ENCODE assay signal across 18 cellular contexts in the genomic region with DNA sequence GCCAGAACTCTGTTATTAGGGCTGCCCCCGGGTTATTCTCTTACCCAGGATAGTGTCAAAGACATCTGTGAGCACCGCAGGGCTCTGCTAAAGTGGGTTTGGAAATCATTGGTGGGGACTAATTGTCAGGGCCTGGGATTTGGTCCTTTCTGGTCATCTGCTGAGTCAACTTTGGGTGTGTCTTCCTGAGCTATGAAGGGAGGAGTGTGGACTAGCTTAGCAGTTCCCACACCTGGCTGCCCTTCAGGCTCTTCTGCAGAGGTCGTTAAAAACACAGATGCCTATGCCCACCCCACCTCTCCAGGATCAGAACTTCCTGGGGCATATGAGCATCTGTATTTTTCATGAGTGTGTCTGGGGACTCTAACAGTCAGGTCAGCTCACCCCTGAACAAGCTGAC.
DNase-seq lines count a peak whose midpoint lies in the region; ATAC-seq, FAIRE-seq and TF ChIP-seq lines count a peak whose summit lies in the region.
"Had no signal": no experiment of that assay in that cellular context is flagged by ENCODE, and none has a peak within 500 bp of the region (broad histone marks: within the 10 kb centered on the region; RNA-seq: fewer than 3 reads in every experiment).

No MANE protein-coding gene starts in this region.

- TF ChIP-seq EP300 in transverse colon (IDR thresholded peaks at IDR 0.05; ENCODE audit: low read depth), result no peak

- FAIRE-seq in bronchial epithelial cell (lab: Jason Lieb, UNC), result no peak
- FAIRE-seq: A204.1, H1 had no signal

- H3F3A ChIP-seq in PC-3 (ENCODE audit: low read length, unreplicated experiment), result no peaks in the 10 kb centered on the region

- no peak for TF ChIP-seq CTCF in Caco-2 (IDR thresholded peaks at IDR 0.05; ENCODE audit: insufficient read depth in 1 of 2, low read depth in 1 of 2, low read length in 1 of 2, severe bottlenecking in 1 of 2, unreplicated experiment in 1 of 2)
- TF ChIP-seq CTCF in PC-3 (conservative IDR thresholded peaks at IDR 0.05; ENCODE audit: low read depth, low read length), result no peak
- no peak for TF ChIP-seq CTCF in bronchial epithelial cell (IDR thresholded peaks at IDR 0.05; ENCODE audit: insufficient read depth, low read length, severe bottlenecking)
- TF ChIP-seq CTCF in mucosa of descending colon (IDR thresholded peaks at IDR 0.05), result no peak
- no peak for TF ChIP-seq CTCF in transverse colon (IDR thresholded peaks at IDR 0.05)

- H3K4me2 ChIP-seq in PC-3 (ENCODE audit: low read length), result no peak overlapping the region

- H3K36me3 ChIP-seq in Caco-2 (ENCODE audit: control insufficient read depth, insufficient read depth, low read length) (no peaks in the 10 kb centered on the region), PC-3 (ENCODE audit: low read depth, low read length) (no peaks in the 10 kb centered on the region), bronchial epithelial cell (ENCODE audit: control insufficient read depth, insufficient read depth, low read length) (no peaks in the 10 kb centered on the region), mucosa of descending colon (ENCODE audit: low read depth) (no peaks in the 10 kb centered on the region), transverse colon (no peaks in the 10 kb centered on the region)
- H3K36me3 ChIP-seq: HAP-1 had no signal

- TF ChIP-seq POLR2A in transverse colon (IDR thresholded peaks at IDR 0.05), result no peak

- intact Hi-C loops in Caco-2 (cut with micrococcal nuclease; ENCODE audit: unreplicated experiment), result no loop called here
- intact Hi-C loops in PC-3 (cut with micrococcal nuclease), result loop anchor here (5.0 kb wide), 1 partner anchor 754 kb away; no protein-coding TSS in a partner anchor
- intact Hi-C loops in mucosa of descending colon (cut with DNase I, micrococcal nuclease), result no loop called here
- intact Hi-C loops in transverse colon (cut with DNase I; ENCODE audit: low total_unique reads), result no loop called here

- H3K27ac Mint-ChIP-seq in Caco-2 (ENCODE audit: unreplicated experiment), result peak overlapping the region; percentile 42
- H3K27ac Mint-ChIP-seq: CD4-positive, alpha-beta T cell had no signal

- no peaks in the 10 kb centered on the region for H3K9me3 Mint-ChIP-seq in Caco-2 (ENCODE audit: unreplicated experiment)
- H3K9me3 Mint-ChIP-seq: CD4-positive, alpha-beta T cell had no signal

- WGBS in transverse colon (ENCODE audit: low coverage in 1 of 2), 2 donors, result 67% methylated on average over 3 of the region's 3 CpGs; no CpG with 5 or more reads in 1 of the 2 donors

- H2AFZ ChIP-seq in PC-3 (ENCODE audit: low read length), result no peak overlapping the region

- H3K4me3 ChIP-seq in Caco-2 (ENCODE audit: low read depth, low read length) (no peak overlapping the region), PC-3 (ENCODE audit: low read length) (no peak overlapping the region), bronchial epithelial cell (ENCODE audit: low read depth, low read length) (no peak overlapping the region), mucosa of descending colon (no peak overlapping the region), transverse colon (no peak overlapping the region)
- H3K4me3 ChIP-seq: HAP-1 had no signal

- H3K27ac ChIP-seq in PC-3 (ENCODE audit: low read length) (no peak overlapping the region), transverse colon (no peak overlapping the region)
- H3K27ac ChIP-seq: C4-2B, HL-60 had no signal

- H3K79me2 ChIP-seq in PC-3 (ENCODE audit: low read length), result no peaks in the 10 kb centered on the region

- POLR2A ChIA-PET in Caco-2 (lab: Charles Lee) (no interaction called here), PC-3 (lab: Charles Lee; ENCODE audit: unreplicated experiment) (no interaction called here)

- H3K27me3 ChIP-seq in Caco-2 (replicated peaks; ENCODE audit: control insufficient read depth, insufficient read depth, low read length), result no peaks in the 10 kb centered on the region
- peaks cover 28% of the 10 kb centered on the region for H3K27me3 ChIP-seq in PC-3 (ENCODE audit: low read length)
- no peaks in the 10 kb centered on the region for H3K27me3 ChIP-seq in bronchial epithelial cell (ENCODE audit: control insufficient read depth, insufficient read depth, low read length)
- no peaks in the 10 kb centered on the region for H3K27me3 ChIP-seq in transverse colon

- DNase-seq in Caco-2, result no peak
- peak; percentile 38 for DNase-seq in PC-3
- peak; percentile 17 for DNase-seq in bronchial epithelial cell (ENCODE audit: low read depth)
- DNase-seq in islet precursor cell, result peak; percentile 63
- no peak for DNase-seq in mucosa of descending colon
- DNase-seq in dermis blood vessel endothelial cell, result no peak
- DNase-seq in transverse colon, result no peak
- DNase-seq: ACHN; AML-193; Calu3; CD4-positive, alpha-beta T cell; DMS79 treated with DMSO at 0.1 percent for 48 hours; GF-D8 had no signal

- H3K9ac ChIP-seq in PC-3 (ENCODE audit: low read length), result no peak overlapping the region

- H4K20me1 ChIP-seq in PC-3 (ENCODE audit: low read length), result no peaks in the 10 kb centered on the region

- in situ Hi-C loops in transverse colon (cut with MboI; ENCODE audit: low pct_ligation_motif_present in 1 of 4, low pct_unique_long_range_greater_than_20kb in 1 of 4, low sequenced_read_pairs in 3 of 4), result no loop called here

- H3K4me1 Mint-ChIP-seq in Caco-2 (ENCODE audit: low read depth, unreplicated experiment), result peaks cover 32% of the 10 kb centered on the region

- no peak overlapping the region for H3K4me3 Mint-ChIP-seq in Caco-2 (ENCODE audit: unreplicated experiment)
- H3K4me3 Mint-ChIP-seq: CD4-positive, alpha-beta T cell had no signal

- no peaks in the 10 kb centered on the region for H3K36me3 Mint-ChIP-seq in Caco-2 (ENCODE audit: insufficient read depth, unreplicated experiment)

- no peaks in the 10 kb centered on the region for H3K9me2 ChIP-seq in PC-3 (replicated peaks; ENCODE audit: low read length)

- peak; percentile 46 for ATAC-seq in PC-3
- no peak for ATAC-seq in mucosa of descending colon

- no TSS peak for BruUV-seq in Caco-2 (replicated peaks; lab: Mats Ljungman, UMichigan)
- no TSS peak for BruUV-seq in PC-3 (replicated peaks; lab: Mats Ljungman, UMichigan)

- no peaks in the 10 kb centered on the region for H3K9me3 ChIP-seq in Caco-2
- no peaks in the 10 kb centered on the region for H3K9me3 ChIP-seq in PC-3 (ENCODE audit: low read length)
- H3K9me3 ChIP-seq in mucosa of descending colon, result no peaks in the 10 kb centered on the region
- H3K9me3 ChIP-seq in transverse colon, result no peaks in the 10 kb centered on the region
- H3K9me3 ChIP-seq: HAP-1 had no signal

- H3K27me3 Mint-ChIP-seq in Caco-2 (ENCODE audit: insufficient read depth, unreplicated experiment), result no peaks in the 10 kb centered on the region
- H3K27me3 Mint-ChIP-seq: CD4-positive, alpha-beta T cell had no signal

- H3K4me1 ChIP-seq in Caco-2 (peaks cover 34% of the 10 kb centered on the region), PC-3 (ENCODE audit: insufficient read depth, low read length) (no peaks in the 10 kb centered on the region), mucosa of descending colon (ENCODE audit: low read depth) (no peaks in the 10 kb centered on the region), transverse colon (peaks cover 0 to 9% (median 0%) of the 10 kb centered on the region in 4 donors)

- CTCF ChIA-PET in Caco-2 (lab: Charles Lee), result interaction anchor here (0.7 kb wide), 1 partner anchor 600 kb away, joined by 3 read pairs; no protein-coding TSS in a partner anchor
- CTCF ChIA-PET in PC-3 (lab: Charles Lee), result interaction anchor here (0.6 kb wide), 1 partner anchor 630 kb away, joined by 3 read pairs; no protein-coding TSS in a partner anchor

Comparison
In these comparisons a context has a peak if more than half of its experiments do, and no peak if none do; other contexts are left out.
1. DNase-seq: peak in PC-3 (single experiment), bronchial epithelial cell (single experiment) and islet precursor cell (single experiment); none in Caco-2 (0 of 2), mucosa of descending colon (0 of 3), dermis blood vessel endothelial cell (single experiment) and transverse colon (single experiment).